25 cellular contexts compared by ENCODE assay signal in the genomic region with DNA sequence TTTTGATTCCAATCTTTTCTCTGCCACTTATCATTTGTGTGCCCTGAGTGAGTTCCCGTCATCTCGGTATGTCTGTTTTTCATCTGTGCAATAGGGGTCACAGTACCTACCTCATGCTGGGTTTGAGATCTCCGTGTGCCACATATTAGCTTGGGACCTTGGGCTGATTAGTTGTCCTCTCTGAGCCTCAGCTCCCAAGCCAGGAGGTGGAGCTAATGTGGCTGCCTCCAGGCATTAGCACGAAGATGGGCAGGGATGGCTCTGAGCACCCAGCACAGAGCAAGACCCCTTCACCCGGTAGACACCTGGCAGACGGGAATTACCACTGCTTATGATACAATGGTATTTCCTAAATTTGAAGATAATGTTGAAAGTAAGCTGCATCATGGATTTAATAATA.
"Had no signal": no experiment of that assay in that cellular context is flagged by ENCODE, and none has a peak within 500 bp of the region (broad histone marks: within the 10 kb centered on the region; RNA-seq: fewer than 3 reads in every experiment).

No MANE protein-coding gene starts in this region.

- H3K9me3 ChIP-seq: sigmoid colon, thoracic aorta, vagina had no signal

- H3K9me3 Mint-ChIP-seq: activated naive CD4-positive, alpha-beta T cell treated with anti-CD3 and anti-CD28 coated beads, Interleukin-2, amount 50 U/mL, for 72 hours; activated T-cell treated with anti-CD3 and anti-CD28 coated beads, Interleukin-2, amount 50 U/mL, for 24 hours; activated T-helper 17 cell treated with anti-CD3 and anti-CD28 coated beads, Interleukin-2, amount 50 U/mL, for 72 hours; natural killer cell treated with Interleukin-12 subunit alpha and Interleukin-12 subunit beta and Interleukin-15 and Interleukin-18, amount 100 ng/mL, for 72 hours; stimulated activated naive B cell treated with anti-CD40 and anti-IgM and Interleukin-4, amounts not matched to agents 10 μg/mL and 1 μg/mL and 100 μg/mL, for 72 hours; type B pancreatic cell had no signal

- H3K27ac ChIP-seq: brain microvascular endothelial cell, sigmoid colon, thoracic aorta, vagina had no signal

- H3K36me3 ChIP-seq: brain microvascular endothelial cell, sigmoid colon, thoracic aorta, vagina had no signal

- H3K27me3 ChIP-seq: brain microvascular endothelial cell, sigmoid colon, vagina had no signal

- H3K27ac Mint-ChIP-seq: activated naive CD4-positive, alpha-beta T cell treated with anti-CD3 and anti-CD28 coated beads, Interleukin-2, amount 50 U/mL, for 72 hours; activated T-cell treated with anti-CD3 and anti-CD28 coated beads, Interleukin-2, amount 50 U/mL, for 24 hours; activated T-helper 17 cell treated with anti-CD3 and anti-CD28 coated beads, Interleukin-2, amount 50 U/mL, for 72 hours; natural killer cell treated with Interleukin-12 subunit alpha and Interleukin-12 subunit beta and Interleukin-15 and Interleukin-18, amount 100 ng/mL, for 72 hours; stimulated activated naive B cell treated with anti-CD40 and anti-IgM and Interleukin-4, amounts not matched to agents 10 μg/mL and 1 μg/mL and 100 μg/mL, for 72 hours; type B pancreatic cell had no signal

- H3K4me1 Mint-ChIP-seq: activated T-helper 17 cell treated with anti-CD3 and anti-CD28 coated beads, Interleukin-2, amount 50 U/mL, for 72 hours; stimulated activated naive B cell treated with anti-CD40 and anti-IgM and Interleukin-4, amounts not matched to agents 10 μg/mL and 1 μg/mL and 100 μg/mL, for 72 hours had no signal

- H3K4me2 ChIP-seq: smooth muscle cell had no signal

- ATAC-seq: activated naive CD4-positive, alpha-beta T cell treated with anti-CD3 and anti-CD28 coated beads, Interleukin-2, amount 50 U/mL, for 72 hours; activated T-helper 17 cell treated with anti-CD3 and anti-CD28 coated beads, Interleukin-2, amount 50 U/mL, for 72 hours; esophagus mucosa; natural killer cell treated with Interleukin-12 subunit alpha and Interleukin-12 subunit beta and Interleukin-15 and Interleukin-18, amount 100 ng/mL, for 72 hours; stimulated activated naive B cell treated with anti-CD40 and anti-IgM and Interleukin-4, amounts not matched to agents 10 μg/mL and 1 μg/mL and 100 μg/mL, for 72 hours had no signal

- FAIRE-seq: colon, TTC549 had no signal

- H3K36me3 Mint-ChIP-seq: activated naive CD4-positive, alpha-beta T cell treated with anti-CD3 and anti-CD28 coated beads, Interleukin-2, amount 50 U/mL, for 72 hours; natural killer cell treated with Interleukin-12 subunit alpha and Interleukin-12 subunit beta and Interleukin-15 and Interleukin-18, amount 100 ng/mL, for 72 hours; stimulated activated naive B cell treated with anti-CD40 and anti-IgM and Interleukin-4, amounts not matched to agents 10 μg/mL and 1 μg/mL and 100 μg/mL, for 72 hours; type B pancreatic cell had no signal

- H3K4me3 Mint-ChIP-seq: activated T-cell treated with anti-CD3 and anti-CD28 coated beads, Interleukin-2, amount 50 U/mL, for 24 hours; activated T-helper 17 cell treated with anti-CD3 and anti-CD28 coated beads, Interleukin-2, amount 50 U/mL, for 72 hours; natural killer cell treated with Interleukin-12 subunit alpha and Interleukin-12 subunit beta and Interleukin-15 and Interleukin-18, amount 100 ng/mL, for 72 hours; stimulated activated naive B cell treated with anti-CD40 and anti-IgM and Interleukin-4, amounts not matched to agents 10 μg/mL and 1 μg/mL and 100 μg/mL, for 72 hours; type B pancreatic cell had no signal

- DNase-seq: activated CD8-positive, alpha-beta memory T cell treated with anti-CD3 and anti-CD28 coated beads for 24 hours; activated CD8-positive, alpha-beta memory T cell treated with anti-CD3 and anti-CD28 coated beads, Interleukin-2, amount 50 U/mL, for 4 hours; activated T-cell treated with anti-CD3 and anti-CD28 coated beads, Interleukin-2, amount 50 U/mL, for 24 hours; aorta; brain microvascular endothelial cell; central memory CD4-positive, alpha-beta T cell; effector memory CD4-positive, alpha-beta T cell; foreskin melanocyte; hippocampal formation; kidney glomerular epithelial cell; occipital lobe; sigmoid colon; stimulated activated CD4-positive, alpha-beta T cell treated with anti-CD3 and anti-CD28 coated beads, Interleukin-15, amount 100 ng/mL, for 24 hours; stimulated activated CD8-positive, alpha-beta memory T cell treated with anti-CD3 and anti-CD28 coated beads, Interleukin-4, amount 100 ng/mL, for 48 hours; stimulated activated naive B cell treated with anti-CD40 and anti-IgM and Interleukin-4, amounts not matched to agents 10 μg/mL and 1 μg/mL and 100 μg/mL, for 72 hours had no signal

- H3K4me3 ChIP-seq: sigmoid colon, smooth muscle cell, thoracic aorta, vagina had no signal
